ENCODE assay signal across 13 cellular contexts in the genomic region with DNA sequence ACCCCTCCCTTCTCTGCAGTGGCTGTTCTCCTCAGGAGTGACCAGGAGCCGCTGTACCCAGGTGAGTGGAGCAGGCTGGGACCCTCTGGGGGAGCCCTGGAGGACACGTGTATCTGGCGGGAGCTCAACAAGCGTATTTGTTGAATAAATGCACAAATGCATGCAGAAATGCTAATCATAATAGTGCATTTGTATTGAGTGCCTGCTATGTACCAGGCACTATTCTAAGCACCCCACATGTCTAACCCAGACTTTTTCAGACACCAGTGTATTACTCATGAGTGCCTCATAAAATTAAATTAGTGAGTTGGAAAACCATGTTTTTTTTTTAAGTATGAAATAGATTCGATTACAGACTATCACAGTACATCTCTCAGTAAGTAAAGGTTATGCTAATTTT. TPM values are rescaled to one million over a fixed set of nuclear protein-coding genes. Genes with fewer than 3 reads are reported as not detected.
"Had no signal": no experiment of that assay in that cellular context is flagged by ENCODE, and none has a peak within 500 bp of the region (broad histone marks: within the 10 kb centered on the region; RNA-seq: fewer than 3 reads in every experiment).

No MANE protein-coding gene starts in this region.

- H3K36me3 ChIP-seq: transverse colon had no signal

- H3K4me3 ChIP-seq: SK-N-MC, transverse colon had no signal

- H3K9me3 ChIP-seq: transverse colon had no signal

- H3K27me3 ChIP-seq: transverse colon had no signal

- DNase-seq: activated CD8-positive, alpha-beta memory T cell treated with anti-CD3 and anti-CD28 coated beads, Interleukin-2, amount 10 ng/mL, durations not matched to agents 7 days and 5 days; activated effector memory CD4-positive, alpha-beta T cell treated with anti-CD3 and anti-CD28 coated beads, Interleukin-2, amount 50 U/mL, for 16 hours; activated T-cell treated with anti-CD3 and anti-CD28 coated beads, Interleukin-2, amount 50 U/mL, for 24 hours; glutamatergic neuron; mesenchymal stem cell; nephron progenitor cell; small intestine; transverse colon had no signal

- H3K27ac ChIP-seq: SK-N-MC, transverse colon had no signal

- H3K4me1 ChIP-seq: transverse colon had no signal

- ATAC-seq: activated CD4-positive, CD25-positive, alpha-beta regulatory T cell treated with anti-CD3 and anti-CD28 coated beads, Interleukin-2, amount 50 U/mL, for 24 hours; activated CD8-positive, alpha-beta memory T cell treated with anti-CD3 and anti-CD28 coated beads, Interleukin-2, amount 10 ng/mL, durations not matched to agents 7 days and 5 days had no signal

RNA-seq across cellular contexts. Expression of a gene that starts 7.9 kb away (rescaled TPM):
- total RNA-seq: activated CD8-positive, alpha-beta memory T cell treated with anti-CD3 and anti-CD28 coated beads, Interleukin-2, amount 10 ng/mL, durations not matched to agents 7 days and 5 days; chondrocyte; esophagus mucosa; osteocyte had no signal
